Comparison of ENCODE assay signal across 8 cellular contexts in genomic region chr14:72104011-72104613, GRCh38.
DNase-seq lines count a peak whose midpoint lies in the region; ATAC-seq, FAIRE-seq and TF ChIP-seq lines count a peak whose summit lies in the region.

No MANE protein-coding gene starts in this region.

- TF ChIP-seq CTCF in keratinocyte (optimal IDR thresholded peaks at IDR 0.05 in 1 of 3, IDR thresholded peaks at IDR 0.05 in 1 of 3, conservative IDR thresholded peaks at IDR 0.05 in 1 of 3; ENCODE audit: extremely low read depth in 1 of 3, insufficient read depth in 2 of 3, low read length in 3 of 3) (peak in 2 of 3 experiments; percentile 31 to 56), thoracic aorta (IDR thresholded peaks at IDR 0.05) (peak; percentile 11), gastrocnemius medialis (IDR thresholded peaks at IDR 0.05 in 4 of 5, conservative IDR thresholded peaks at IDR 0.05 in 1 of 5) (no peak)

- no peaks in the 10 kb centered on the region for H3K9me1 ChIP-seq in keratinocyte (ENCODE audit: control insufficient read depth, extremely low read depth, insufficient read depth, low read length)

- no peaks in the 10 kb centered on the region for H3K9me3 Mint-ChIP-seq in activated CD8-positive, alpha-beta T cell treated with anti-CD3 and anti-CD28 coated beads, Interleukin-2, amount 10 ng/mL, durations not matched to agents 7 days and 5 days (ENCODE audit: insufficient read depth)

- no peaks in the 10 kb centered on the region for H3K36me3 Mint-ChIP-seq in activated CD8-positive, alpha-beta T cell treated with anti-CD3 and anti-CD28 coated beads, Interleukin-2, amount 10 ng/mL, durations not matched to agents 7 days and 5 days (ENCODE audit: low read depth)

- no peak overlapping the region for H3K27ac Mint-ChIP-seq in activated CD8-positive, alpha-beta T cell treated with anti-CD3 and anti-CD28 coated beads, Interleukin-2, amount 10 ng/mL, durations not matched to agents 7 days and 5 days

- H3K36me3 ChIP-seq in keratinocyte (ENCODE audit: control insufficient read depth in 2 of 2, extremely low read depth in 1 of 2, insufficient read depth in 2 of 2, low read length in 2 of 2), result no peaks in the 10 kb centered on the region
- H3K36me3 ChIP-seq in thoracic aorta, result no peaks in the 10 kb centered on the region
- no peaks in the 10 kb centered on the region for H3K36me3 ChIP-seq in gastrocnemius medialis

- no peak overlapping the region for H2AFZ ChIP-seq in keratinocyte (ENCODE audit: control insufficient read depth, low read length)

- H3K9ac ChIP-seq in keratinocyte (ENCODE audit: control insufficient read depth, extremely low read depth, insufficient read depth, low read length), result no peak overlapping the region

- DNase-seq in Daoy (ENCODE audit: low read depth), result peak; percentile 42
- DNase-seq in KBM-7, result peak; percentile 25
- DNase-seq in activated CD8-positive, alpha-beta T cell treated with anti-CD3 and anti-CD28 coated beads, Interleukin-2, amount 10 ng/mL, durations not matched to agents 7 days and 5 days, result peak; percentile 54
- DNase-seq in keratinocyte (ENCODE audit: low read depth, low spot score), result no peak
- no peak for DNase-seq in thoracic aorta (ENCODE audit: low spot score)
- DNase-seq in gastrocnemius medialis, result no peak
- DNase-seq in occipital lobe (lab: John Stamatoyannopoulos, UW), result no peak

- no peak for FAIRE-seq in keratinocyte (lab: Jason Lieb, UNC)

- POLR2A ChIA-PET in activated CD8-positive, alpha-beta T cell treated with anti-CD3 and anti-CD28 coated beads, Interleukin-2, amount 10 ng/mL, durations not matched to agents 7 days and 5 days (lab: Charles Lee), result interaction anchor here (0.5 kb wide), 1 partner anchor 1500 kb away, joined by 3 read pairs; no protein-coding TSS in a partner anchor

- no peaks in the 10 kb centered on the region for H3K9me3 ChIP-seq in keratinocyte (ENCODE audit: control insufficient read depth, low read depth, low read length)
- no peaks in the 10 kb centered on the region for H3K9me3 ChIP-seq in thoracic aorta
- H3K9me3 ChIP-seq in gastrocnemius medialis, result no peaks in the 10 kb centered on the region

- H3K27me3 Mint-ChIP-seq in activated CD8-positive, alpha-beta T cell treated with anti-CD3 and anti-CD28 coated beads, Interleukin-2, amount 10 ng/mL, durations not matched to agents 7 days and 5 days (ENCODE audit: low read depth), result peaks cover 37% of the 10 kb centered on the region

- intact Hi-C loops in gastrocnemius medialis (cut with DNase I; ENCODE audit: low total_unique reads), result no loop called here

- no peaks in the 10 kb centered on the region for H3K4me1 Mint-ChIP-seq in activated CD8-positive, alpha-beta T cell treated with anti-CD3 and anti-CD28 coated beads, Interleukin-2, amount 10 ng/mL, durations not matched to agents 7 days and 5 days (ENCODE audit: low read depth)

- CTCF ChIA-PET in activated CD8-positive, alpha-beta T cell treated with anti-CD3 and anti-CD28 coated beads, Interleukin-2, amount 10 ng/mL, durations not matched to agents 7 days and 5 days (lab: Charles Lee), result interaction anchor here (0.8 to 2.5 kb wide), 10 partner anchors 9 to 316 kb away, joined by 3 to 7 read pairs (median 5); no protein-coding TSS in a partner anchor

- in situ Hi-C loops in KBM-7 (cut with MboI; ENCODE audit: low pct_unique_long_range_greater_than_20kb, low sequenced_read_pairs), result no loop called here
- in situ Hi-C loops in gastrocnemius medialis (cut with MboI; ENCODE audit: low sequenced_read_pairs in 4 of 4), result no loop called here

- dilution Hi-C loops in keratinocyte (cut with MboI; ENCODE audit: extremely low pct_ligation_motif_present, low sequenced_read_pairs), result no loop called here

- H3K4me3 ChIP-seq in keratinocyte (ENCODE audit: control insufficient read depth in 2 of 3, extremely low read depth in 1 of 3, insufficient read depth in 2 of 3, low read depth in 1 of 3, low read length in 3 of 3), result no peak overlapping the region
- no peak overlapping the region for H3K4me3 ChIP-seq in thoracic aorta
- H3K4me3 ChIP-seq in gastrocnemius medialis, result no peak overlapping the region

- no peak for ATAC-seq in activated CD8-positive, alpha-beta T cell treated with anti-CD3 and anti-CD28 coated beads, Interleukin-2, amount 10 ng/mL, durations not matched to agents 7 days and 5 days
- no peak for ATAC-seq in thoracic aorta (ENCODE audit: insufficient number of reproducible peaks, low FRiP score, low read depth)
- no peak for ATAC-seq in gastrocnemius medialis
- ATAC-seq in GM21526 (IDR thresholded peaks at IDR 0.05; ENCODE audit: low FRiP score, unreplicated experiment), result no peak

- H3K4me1 ChIP-seq in keratinocyte (ENCODE audit: control insufficient read depth, extremely low read depth, insufficient read depth, low read length) (no peaks in the 10 kb centered on the region), thoracic aorta (ENCODE audit: control insufficient read depth in 1 of 2, low read depth in 2 of 2) (no peaks in the 10 kb centered on the region), gastrocnemius medialis (no peaks in the 10 kb centered on the region)

- H3K27ac ChIP-seq in keratinocyte (ENCODE audit: control insufficient read depth, insufficient read depth, low read length), result no peak overlapping the region
- no peak overlapping the region for H3K27ac ChIP-seq in thoracic aorta
- H3K27ac ChIP-seq in gastrocnemius medialis, result no peak overlapping the region

- no peak for TF ChIP-seq POLR2A in gastrocnemius medialis (IDR thresholded peaks at IDR 0.05)

- no peaks in the 10 kb centered on the region for H3K27me3 ChIP-seq in keratinocyte (ENCODE audit: control insufficient read depth, extremely low read depth, insufficient read depth, low read length)
- H3K27me3 ChIP-seq in thoracic aorta (replicated peaks; ENCODE audit: insufficient read depth), result no peaks in the 10 kb centered on the region
- H3K27me3 ChIP-seq in gastrocnemius medialis, result no peaks in the 10 kb centered on the region

- H3K4me3 Mint-ChIP-seq in activated CD8-positive, alpha-beta T cell treated with anti-CD3 and anti-CD28 coated beads, Interleukin-2, amount 10 ng/mL, durations not matched to agents 7 days and 5 days, result no peak overlapping the region

- no peak overlapping the region for H3K4me2 ChIP-seq in keratinocyte (ENCODE audit: control insufficient read depth, extremely low read depth, insufficient read depth, low read depth, low read length)

- no peaks in the 10 kb centered on the region for H4K20me1 ChIP-seq in keratinocyte (ENCODE audit: control insufficient read depth, extremely low read depth, insufficient read depth, low read length)

- no peaks in the 10 kb centered on the region for H3K79me2 ChIP-seq in keratinocyte (ENCODE audit: control insufficient read depth, insufficient read depth, low read length)

Comparison
In these comparisons a context has a peak if more than half of its experiments do, and no peak if none do; other contexts are left out.
1. DNase-seq: peak in Daoy (single experiment), KBM-7 (single experiment) and activated CD8-positive, alpha-beta T cell treated with anti-CD3 and anti-CD28 coated beads, Interleukin-2, amount 10 ng/mL, durations not matched to agents 7 days and 5 days (single experiment); none in keratinocyte (single experiment), thoracic aorta (single experiment), gastrocnemius medialis (0 of 2) and occipital lobe (single experiment).
2. CTCF ChIP-seq: peak in keratinocyte (2 of 3) and thoracic aorta (single experiment); none in gastrocnemius medialis (0 of 5).